In genomic region chr3:30864836-30865235, GRCh38 we compare ENCODE assay signal across 1 cellular context.
TF ChIP-seq lines count a peak whose summit lies in the region.

No MANE protein-coding gene starts in this region.

TF ChIP-seq in H1, 55 proteins besides CTCF, POLR2A, EP300 and RAD21:
- TF ChIP-seq JUN (IDR thresholded peaks at IDR 0.05; ENCODE audit: low read depth, low read length) (no peak), POU5F1 (IDR thresholded peaks at IDR 0.05; ENCODE audit: low read depth, low read length) (no peak), TCF12 (IDR thresholded peaks at IDR 0.05; ENCODE audit: low read depth, low read length) (no peak), YY1 (IDR thresholded peaks at IDR 0.05; ENCODE audit: low read depth, low read length) (no peak), GTF2F1 (IDR thresholded peaks at IDR 0.05; ENCODE audit: borderline replicate concordance, low read depth, low read length) (no peak), RBBP5 (IDR thresholded peaks at IDR 0.05; ENCODE audit: borderline replicate concordance, low read depth, low read length) (no peak), ZNF274 (IDR thresholded peaks at IDR 0.05; ENCODE audit: borderline replicate concordance, extremely low read depth, low read length) (no peak), NANOG (IDR thresholded peaks at IDR 0.05; ENCODE audit: insufficient read depth, low read depth, low read length, poor library complexity, severe bottlenecking) (no peak), TEAD4 (IDR thresholded peaks at IDR 0.05; ENCODE audit: low read depth, low read length) (no peak), SAP30 (IDR thresholded peaks at IDR 0.05; ENCODE audit: insufficient read depth, insufficient replicate concordance, low read length) (no peak), CTBP2 (IDR thresholded peaks at IDR 0.05; ENCODE audit: borderline replicate concordance, insufficient read depth, insufficient read length, low read length) (no peak)
